ENCODE assay signal across 8 cellular contexts in the genomic region with DNA sequence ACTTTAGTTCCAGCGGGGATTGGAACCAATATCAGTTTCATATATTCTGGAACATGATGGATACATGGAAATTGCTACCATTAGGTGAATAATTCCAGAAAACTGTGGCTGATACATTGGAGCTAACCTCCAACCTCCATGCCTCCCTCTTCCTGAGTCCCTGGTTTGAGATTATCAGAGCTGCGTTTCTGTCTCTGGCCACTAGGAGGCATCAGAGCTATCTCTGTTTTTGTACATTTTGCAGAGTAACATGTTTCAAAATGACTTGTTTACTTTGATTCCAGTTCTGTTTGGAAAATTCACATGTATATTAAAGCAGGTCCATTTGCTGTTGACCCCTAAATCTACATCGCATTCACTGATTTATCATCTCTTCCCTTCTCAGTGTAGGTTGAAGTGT. TPM values are rescaled to one million over a fixed set of nuclear protein-coding genes. Genes with fewer than 3 reads are reported as not detected.
A peak's percentile ranks its signal among the peaks of the same experiment; 100 is the strongest.
DNase-seq lines count a peak whose midpoint lies in the region; ATAC-seq and TF ChIP-seq lines count a peak whose summit lies in the region.

No MANE protein-coding gene starts in this region.

- in situ Hi-C loops in KBM-7 (cut with MboI; ENCODE audit: low pct_unique_long_range_greater_than_20kb, low sequenced_read_pairs): no loop called here

- peak; percentile 34 for DNase-seq in ELF-1 (ENCODE audit: low read depth, low spot score)
- peak; percentile 74 for DNase-seq in KBM-7
- DNase-seq in activated CD8-positive, alpha-beta T cell treated with anti-CD3 and anti-CD28 coated beads, Interleukin-2, amount 10 ng/mL, durations not matched to agents 7 days and 5 days: peak; percentile 36
- DNase-seq in fibroblast of pulmonary artery (ENCODE audit: low read depth): peak; percentile 45
- no peak for DNase-seq in retinal pigment epithelial cell (ENCODE audit: low read depth)

- no peak overlapping the region for H3K4me3 Mint-ChIP-seq in activated CD8-positive, alpha-beta T cell treated with anti-CD3 and anti-CD28 coated beads, Interleukin-2, amount 10 ng/mL, durations not matched to agents 7 days and 5 days

- no peaks in the 10 kb centered on the region for H3K9me3 Mint-ChIP-seq in activated CD8-positive, alpha-beta T cell treated with anti-CD3 and anti-CD28 coated beads, Interleukin-2, amount 10 ng/mL, durations not matched to agents 7 days and 5 days (ENCODE audit: insufficient read depth)

- ATAC-seq in activated CD8-positive, alpha-beta T cell treated with anti-CD3 and anti-CD28 coated beads, Interleukin-2, amount 10 ng/mL, durations not matched to agents 7 days and 5 days: no peak
- no peak for ATAC-seq in HG02981 (IDR thresholded peaks at IDR 0.05; ENCODE audit: unreplicated experiment)
- no peak for ATAC-seq in GM21367 (IDR thresholded peaks at IDR 0.05; ENCODE audit: unreplicated experiment)

- H3K27me3 Mint-ChIP-seq in activated CD8-positive, alpha-beta T cell treated with anti-CD3 and anti-CD28 coated beads, Interleukin-2, amount 10 ng/mL, durations not matched to agents 7 days and 5 days (ENCODE audit: low read depth): no peaks in the 10 kb centered on the region

- peak; percentile 69 for TF ChIP-seq CTCF in 22Rv1 (IDR thresholded peaks at IDR 0.05)
- peak; percentile 71 for TF ChIP-seq CTCF in fibroblast of pulmonary artery (IDR thresholded peaks at IDR 0.05; ENCODE audit: low read length, missing control alignments)
- TF ChIP-seq CTCF in retinal pigment epithelial cell (conservative IDR thresholded peaks at IDR 0.05; ENCODE audit: low read depth, low read length): peak; percentile 72

- H3K27ac Mint-ChIP-seq in activated CD8-positive, alpha-beta T cell treated with anti-CD3 and anti-CD28 coated beads, Interleukin-2, amount 10 ng/mL, durations not matched to agents 7 days and 5 days: no peak overlapping the region

- H3K4me3 ChIP-seq in fibroblast of pulmonary artery (replicated peaks; ENCODE audit: low read depth, low read length) (no peak overlapping the region), retinal pigment epithelial cell (ENCODE audit: low read length) (no peak overlapping the region)

- H3K36me3 Mint-ChIP-seq in activated CD8-positive, alpha-beta T cell treated with anti-CD3 and anti-CD28 coated beads, Interleukin-2, amount 10 ng/mL, durations not matched to agents 7 days and 5 days (ENCODE audit: low read depth): no peaks in the 10 kb centered on the region

- no peaks in the 10 kb centered on the region for H3K4me1 Mint-ChIP-seq in activated CD8-positive, alpha-beta T cell treated with anti-CD3 and anti-CD28 coated beads, Interleukin-2, amount 10 ng/mL, durations not matched to agents 7 days and 5 days (ENCODE audit: low read depth)

- no peak overlapping the region for H3K27ac ChIP-seq in 22Rv1

- POLR2A ChIA-PET in activated CD8-positive, alpha-beta T cell treated with anti-CD3 and anti-CD28 coated beads, Interleukin-2, amount 10 ng/mL, durations not matched to agents 7 days and 5 days (lab: Charles Lee): no interaction called here

- CTCF ChIA-PET in activated CD8-positive, alpha-beta T cell treated with anti-CD3 and anti-CD28 coated beads, Interleukin-2, amount 10 ng/mL, durations not matched to agents 7 days and 5 days (lab: Charles Lee): interaction anchor here (0.7 to 1.4 kb wide), 8 partner anchors 9 to 240 kb away, joined by 3 to 20 read pairs (median 4); no protein-coding TSS in a partner anchor

RNA-seq across cellular contexts. Expression of a gene that starts 2.4 kb away (rescaled TPM):
- total RNA-seq in activated CD8-positive, alpha-beta T cell treated with anti-CD3 and anti-CD28 coated beads, Interleukin-2, amount 10 ng/mL, durations not matched to agents 7 days and 5 days: under 1 TPM; 0.37 TPM
